In the genomic region with DNA sequence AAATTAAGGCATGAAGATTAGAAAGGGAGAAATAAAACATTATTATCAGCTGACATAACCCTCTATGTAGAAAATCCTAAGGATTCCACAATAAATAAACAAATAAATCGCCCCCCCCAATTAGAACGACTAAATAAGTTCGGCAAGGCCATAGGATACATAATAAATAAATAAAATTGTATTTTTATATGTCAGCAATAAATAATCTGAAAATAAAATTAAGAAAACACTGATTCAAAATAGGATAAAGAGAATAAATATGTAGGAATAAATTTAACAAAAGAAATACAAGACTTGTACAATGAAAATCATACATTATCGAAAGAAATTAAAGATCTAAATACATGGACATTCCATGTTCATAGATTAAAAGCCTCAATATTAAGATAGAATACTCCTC, we compare ENCODE assay signal across 23 cellular contexts.
"Had no signal": no experiment of that assay in that cellular context is flagged by ENCODE, and none has a peak within 500 bp of the region (broad histone marks: within the 10 kb centered on the region; RNA-seq: fewer than 3 reads in every experiment).

No MANE protein-coding gene starts in this region.

- H3K27me3 ChIP-seq: SJSA1 had no signal

- DNase-seq: Kasumi-1, MM.1S, NCI-H1092 treated with DMSO at 0.1 percent for 48 hours, NCI-H1436, NCI-H187, NCI-H2029, NCI-H2081 treated with DMSO at 0.1 percent for 48 hours, NCI-H2171, NCI-H226, NCI-H446, NCI-H510A, NCI-H524 treated with DMSO at 0.1 percent for 48 hours, NCI-H69, NCI-H774, Right ventricle myocardium superior, RPMI8226, SIG-M5 had no signal

- H3K27ac ChIP-seq: HL-60, KMS-11, SJSA1, SK-N-MC had no signal

- H3K4me2 ChIP-seq: KMS-11 had no signal

- FAIRE-seq: HTR-8/SVneo, RCC 7860 had no signal

- H3K9me3 ChIP-seq: SJSA1 had no signal

- H3K4me3 ChIP-seq: SJSA1, SK-N-MC had no signal

- H3K9ac ChIP-seq: KMS-11 had no signal
